In genomic region chr1:225578247-225578646, GRCh38 we compare ENCODE assay signal across 14 cellular contexts.
DNase-seq lines count a peak whose midpoint lies in the region; ATAC-seq and TF ChIP-seq lines count a peak whose summit lies in the region.
"Had no signal": no experiment of that assay in that cellular context is flagged by ENCODE, and none has a peak within 500 bp of the region (broad histone marks: within the 10 kb centered on the region; RNA-seq: fewer than 3 reads in every experiment).

No MANE protein-coding gene starts in this region.

- ATAC-seq in left lung (peak; percentile 74), omental fat pad (ENCODE audit: low FRiP score) (no peak)
- ATAC-seq: gastrocnemius medialis had no signal

- 0 out of 2 replicates have a peak, but pooled peaks cover 6% of the 10 kb centered on the region for H3K36me3 ChIP-seq in GM23248 (ENCODE audit: low read depth)
- no peaks in the 10 kb centered on the region; the same call in 1 of the 2 replicates for H3K36me3 ChIP-seq in PC-9 (ENCODE audit: low read depth)
- no peaks in the 10 kb centered on the region for H3K36me3 ChIP-seq in left lung
- H3K36me3 ChIP-seq: gastrocnemius medialis had no signal

- CTCF ChIA-PET in PC-9 (lab: Charles Lee), result no interaction called here

- H3K4me3 ChIP-seq in GM23248, result no peak overlapping the region
- no peak overlapping the region for H3K4me3 ChIP-seq in PC-9
- H3K4me3 ChIP-seq in left lung, result no peak overlapping the region
- no peak overlapping the region for H3K4me3 ChIP-seq in coronary artery
- H3K4me3 ChIP-seq: gastrocnemius medialis had no signal

- H2AFZ ChIP-seq in GM23248 (no peak overlapping the region), PC-9 (no peak overlapping the region)

- no peaks in the 10 kb centered on the region for H3K9me2 ChIP-seq in GM23248 (ENCODE audit: insufficient read depth)
- no peaks in the 10 kb centered on the region for H3K9me2 ChIP-seq in PC-9 (ENCODE audit: insufficient read depth)

- peaks cover 6% of the 10 kb centered on the region for H3F3A ChIP-seq in GM23248 (ENCODE audit: insufficient read depth)
- H3F3A ChIP-seq in PC-9 (ENCODE audit: insufficient read depth, low read depth), result no peaks in the 10 kb centered on the region; the same call in none of the 2 replicates

- H3K4me2 ChIP-seq in GM23248 (ENCODE audit: unreplicated experiment), result no peak overlapping the region
- H3K4me2 ChIP-seq in PC-9, result no peak overlapping the region

- TF ChIP-seq CTCF in PC-9 (conservative IDR thresholded peaks at IDR 0.05) (no peak), left lung (IDR thresholded peaks at IDR 0.05) (no peak), coronary artery (IDR thresholded peaks at IDR 0.05) (no peak), omental fat pad (IDR thresholded peaks at IDR 0.05) (no peak)

- BruUV-seq in PC-9 (replicated peaks; lab: Mats Ljungman, UMichigan), result no TSS peak

- H3K9ac ChIP-seq in GM23248, result no peak overlapping the region

- H3K27ac ChIP-seq in GM23248 (no peak overlapping the region), PC-9 (0 out of 2 replicates have a peak overlapping the region, but pooled peaks have one; percentile 0), left lung (no peak overlapping the region), coronary artery (no peak overlapping the region)
- H3K27ac ChIP-seq: gastrocnemius medialis had no signal

- H3K4me1 ChIP-seq in GM23248 (ENCODE audit: insufficient read depth) (peaks cover 27% of the 10 kb centered on the region), PC-9 (replicated peaks; ENCODE audit: insufficient read depth) (no peaks in the 10 kb centered on the region), left lung (peaks cover 0 to 10% of the 10 kb centered on the region in 2 donors)

- 98 to 100% methylated on average over 2 of the region's 2 CpGs for WGBS in GM23248 (ENCODE audit: low coverage in 1 of 2, low lambda C conversion rate in 2 of 2, missing lambda C conversion rate in 2 of 2), 2 experiments

- no peaks in the 10 kb centered on the region for H3K9me3 ChIP-seq in GM23248 (ENCODE audit: low read depth)
- no peaks in the 10 kb centered on the region for H3K9me3 ChIP-seq in PC-9 (ENCODE audit: insufficient read depth, low read depth)
- H3K9me3 ChIP-seq in left lung, result no peaks in the 10 kb centered on the region
- H3K9me3 ChIP-seq: gastrocnemius medialis had no signal

- H3K79me2 ChIP-seq in GM23248 (ENCODE audit: insufficient read depth), result peaks cover 97% of the 10 kb centered on the region
- peaks cover 88% of the 10 kb centered on the region for H3K79me2 ChIP-seq in PC-9 (ENCODE audit: low read depth)

- intact Hi-C loops in PC-9 (cut with micrococcal nuclease; ENCODE audit: unreplicated experiment) (no loop called here), left lung (cut with DNase I) (no loop called here)

- H4K20me1 ChIP-seq in GM23248 (ENCODE audit: insufficient read depth) (peaks cover 21% of the 10 kb centered on the region; the same call in 1 of the 2 replicates), PC-9 (ENCODE audit: insufficient read depth) (peaks cover 19% of the 10 kb centered on the region)

- POLR2A ChIA-PET in PC-9 (lab: Charles Lee; ENCODE audit: unreplicated experiment), result interaction anchor here (0.6 kb wide), 1 partner anchor 77 kb away, joined by 3 read pairs; no protein-coding TSS in a partner anchor

- in situ Hi-C loops in ACHN (cut with HindIII; ENCODE audit: low pct_ligation_motif_present, low pct_unique_long_range_greater_than_20kb, low sequenced_read_pairs) (no loop called here), GM23248 (cut with MboI) (no loop called here)

- DNase-seq in ACHN, result peak; percentile 60
- DNase-seq in GM23248, result peak; percentile 33
- DNase-seq in PC-9, result no peak
- DNase-seq in left lung, result no peak
- no peak for DNase-seq in coronary artery (ENCODE audit: low spot score)
- DNase-seq in omental fat pad (ENCODE audit: low spot score), result no peak
- DNase-seq in NCI-H1092 treated with DMSO at 0.1 percent for 48 hours (lab: John Stamatoyannopoulos, UW), result no peak
- DNase-seq in GM19240 (ENCODE audit: insufficient read length, low spot score), result no peak
- DNase-seq: activated B cell treated with CpG ODN at 0.5 μM for 24 hours; activated effector memory CD4-positive, alpha-beta T cell treated with anti-CD3 and anti-CD28 coated beads, Interleukin-2, amount 50 U/mL, for 16 hours; gastrocnemius medialis; immature natural killer cell; NCI-H2107; T-helper 1 cell had no signal

- no peaks in the 10 kb centered on the region for H3K27me3 ChIP-seq in GM23248 (replicated peaks; ENCODE audit: insufficient read depth)
- H3K27me3 ChIP-seq in PC-9 (ENCODE audit: insufficient read depth, low read depth), result no peaks in the 10 kb centered on the region
- H3K27me3 ChIP-seq in left lung, result no peaks in the 10 kb centered on the region
- H3K27me3 ChIP-seq: gastrocnemius medialis had no signal

Comparison
In these comparisons a context has a peak if more than half of its experiments do, and no peak if none do; other contexts are left out.
1. DNase-seq: peak in ACHN (single experiment) and GM23248 (single experiment); none in PC-9 (0 of 2), left lung (0 of 2), coronary artery (single experiment), omental fat pad (single experiment), NCI-H1092 treated with DMSO at 0.1 percent for 48 hours (single experiment) and GM19240 (single experiment).